In genomic region chr11:43282607-43283440, GRCh38 we compare ENCODE assay signal across 9 cellular contexts. TPM values are rescaled to one million over a fixed set of nuclear protein-coding genes. Genes with fewer than 3 reads are reported as not detected.
DNase-seq lines count a peak whose midpoint lies in the region; ATAC-seq and TF ChIP-seq lines count a peak whose summit lies in the region.
"Had no signal": no experiment of that assay in that cellular context is flagged by ENCODE, and none has a peak within 500 bp of the region (broad histone marks: within the 10 kb centered on the region; RNA-seq: fewer than 3 reads in every experiment).

No MANE protein-coding gene starts in this region.

- H3K27me3 ChIP-seq in CD8-positive, alpha-beta T cell (ENCODE audit: insufficient read depth, low read length): no peaks in the 10 kb centered on the region
- H3K27me3 ChIP-seq in SJSA1 (replicated peaks): peaks cover 53% of the 10 kb centered on the region

- POLR2A ChIA-PET in CD8-positive, alpha-beta T cell (lab: Charles Lee): no interaction called here

- H3K9me3 Mint-ChIP-seq in CD8-positive, alpha-beta T cell: no peaks in the 10 kb centered on the region
- H3K9me3 Mint-ChIP-seq in immature natural killer cell: no peaks in the 10 kb centered on the region

- no peaks in the 10 kb centered on the region for H3K4me1 ChIP-seq in CD8-positive, alpha-beta T cell (ENCODE audit: insufficient read depth, low read length)
- H3K4me1 ChIP-seq in SJSA1 (replicated peaks): no peaks in the 10 kb centered on the region

- in situ Hi-C loops in astrocyte of the cerebellum (cut with HindIII; ENCODE audit: low sequenced_read_pairs): no loop called here

- no peak overlapping the region for H3K27ac Mint-ChIP-seq in CD8-positive, alpha-beta T cell
- no peak overlapping the region for H3K27ac Mint-ChIP-seq in immature natural killer cell

- CTCF ChIA-PET in CD8-positive, alpha-beta T cell (lab: Charles Lee): interaction anchor here (0.6 to 4.0 kb wide), 14 partner anchors 7 to 1988 kb away, joined by 3 to 17 read pairs (median 6); no protein-coding TSS in a partner anchor

- intact Hi-C loops in CD8-positive, alpha-beta T cell (cut with DNase I, micrococcal nuclease): no loop called here

- DNase-seq in CD8-positive, alpha-beta T cell: peak; percentile 1 to 50 (median 22)
- DNase-seq in SJSA1 (ENCODE audit: low read depth in 1 of 2, low spot score in 2 of 2) (peak; percentile 37 to 58), astrocyte of the cerebellum (ENCODE audit: low read depth) (no peak), immature natural killer cell (peak; percentile 2 to 8 (median 5)), DMS79 treated with DMSO at 0.1 percent for 48 hours (lab: John Stamatoyannopoulos, UW) (no peak)
- DNase-seq in stimulated activated CD4-positive, alpha-beta T cell treated with anti-CD3 and anti-CD28 coated beads, Interleukin-1b, Interleukin-23, amount 100 ng/mL, for 4 hours (ENCODE audit: low read depth in 2 of 2): peak; percentile 20 to 37

- no peak overlapping the region for H3K4me3 Mint-ChIP-seq in CD8-positive, alpha-beta T cell
- no peak overlapping the region for H3K4me3 Mint-ChIP-seq in immature natural killer cell

- H3K36me3 ChIP-seq in CD8-positive, alpha-beta T cell (ENCODE audit: insufficient read depth, low read length): no peaks in the 10 kb centered on the region
- H3K36me3 ChIP-seq in SJSA1: no peaks in the 10 kb centered on the region

- ATAC-seq in CD8-positive, alpha-beta T cell: no peak
- ATAC-seq in GM19025 (IDR thresholded peaks at IDR 0.05; ENCODE audit: low read depth, unreplicated experiment): peak; percentile 57
- ATAC-seq in HG03460 (IDR thresholded peaks at IDR 0.05; ENCODE audit: unreplicated experiment): peak; percentile 81

- H3K27ac ChIP-seq in CD8-positive, alpha-beta T cell (ENCODE audit: low read depth, low read length): no peak overlapping the region
- no peak overlapping the region for H3K27ac ChIP-seq in SJSA1
- H3K27ac ChIP-seq: skin epidermis had no signal

- no peaks in the 10 kb centered on the region for H3K4me1 Mint-ChIP-seq in CD8-positive, alpha-beta T cell (ENCODE audit: low read depth)
- no peaks in the 10 kb centered on the region for H3K4me1 Mint-ChIP-seq in immature natural killer cell

- no peaks in the 10 kb centered on the region for H3K9me3 ChIP-seq in CD8-positive, alpha-beta T cell (ENCODE audit: low read length)
- H3K9me3 ChIP-seq in SJSA1 (replicated peaks): no peaks in the 10 kb centered on the region; the same call in 1 of the 2 replicates

- peak; percentile 79 for TF ChIP-seq CTCF in CD8-positive, alpha-beta T cell (IDR thresholded peaks at IDR 0.05)
- TF ChIP-seq CTCF in astrocyte of the cerebellum (IDR thresholded peaks at IDR 0.05; ENCODE audit: low read depth, low read length, missing control alignments): peak; percentile 89

- peaks cover 22% of the 10 kb centered on the region for H3K27me3 Mint-ChIP-seq in CD8-positive, alpha-beta T cell (ENCODE audit: low read depth)
- H3K27me3 Mint-ChIP-seq in immature natural killer cell (ENCODE audit: low read depth in 3 of 3): peaks cover 0 to 9% (median 2%) of the 10 kb centered on the region in 3 donors

- no peaks in the 10 kb centered on the region for H3K36me3 Mint-ChIP-seq in CD8-positive, alpha-beta T cell
- no peaks in the 10 kb centered on the region for H3K36me3 Mint-ChIP-seq in immature natural killer cell

- no peak overlapping the region for H3K4me3 ChIP-seq in CD8-positive, alpha-beta T cell (ENCODE audit: low read depth, low read length)
- no peak overlapping the region for H3K4me3 ChIP-seq in SJSA1
- no peak overlapping the region for H3K4me3 ChIP-seq in astrocyte of the cerebellum (ENCODE audit: low read depth, low read length)
- H3K4me3 ChIP-seq: skin epidermis had no signal

RNA-seq across cellular contexts. Expression of gene API5, which starts 29.0 kb away (rescaled TPM):
- total RNA-seq in CD8-positive, alpha-beta T cell: 10 to 100 TPM; 78.4 to 80.6 TPM
- 175 and 202 TPM in 2 replicates for total RNA-seq in SJSA1 (2014; rRNA removed; shearing (Covaris generic))
- polyA plus RNA-seq in immature natural killer cell: 100 to 1,000 TPM; 108 to 143 (median 135) TPM

Comparison
In these comparisons a context has a peak if more than half of its experiments do, and no peak if none do; other contexts are left out.
1. DNase-seq: peak in CD8-positive, alpha-beta T cell (7 of 7), SJSA1 (2 of 2), immature natural killer cell (3 of 3) and stimulated activated CD4-positive, alpha-beta T cell treated with anti-CD3 and anti-CD28 coated beads, Interleukin-1b, Interleukin-23, amount 100 ng/mL, for 4 hours (2 of 2); none in astrocyte of the cerebellum (single experiment) and DMS79 treated with DMSO at 0.1 percent for 48 hours (single experiment).